Comparison of ENCODE assay signal across 10 cellular contexts in genomic region chrX:134237363-134237702, GRCh38. TPM values are rescaled to one million over a fixed set of nuclear protein-coding genes. Genes with fewer than 3 reads are reported as not detected.
DNase-seq lines count a peak whose midpoint lies in the region; FAIRE-seq and TF ChIP-seq lines count a peak whose summit lies in the region.
"Had no signal": no experiment of that assay in that cellular context is flagged by ENCODE, and none has a peak within 500 bp of the region (broad histone marks: within the 10 kb centered on the region; RNA-seq: fewer than 3 reads in every experiment).

No MANE protein-coding gene starts in this region.

- H3K4me1 ChIP-seq in H9 (ENCODE audit: insufficient read depth, low read length) (peaks cover 8% of the 10 kb centered on the region; the same call in 1 of the 2 replicates), astrocyte (ENCODE audit: insufficient read depth, low read length) (no peaks in the 10 kb centered on the region), smooth muscle cell (ENCODE audit: low read depth) (no peaks in the 10 kb centered on the region)

- TF ChIP-seq CTCF in H9 (conservative IDR thresholded peaks at IDR 0.05) (no peak), astrocyte (IDR thresholded peaks at IDR 0.05; ENCODE audit: insufficient read depth, low read depth, low read length) (no peak), smooth muscle cell (IDR thresholded peaks at IDR 0.05; ENCODE audit: borderline replicate concordance, insufficient read depth, poor library complexity, severe bottlenecking) (no peak)

- no peaks in the 10 kb centered on the region for H3K9me3 ChIP-seq in H9 (ENCODE audit: control insufficient read depth, low read depth, low read length)
- no peaks in the 10 kb centered on the region for H3K9me3 ChIP-seq in astrocyte (ENCODE audit: insufficient read depth, low read depth, low read length)
- no peaks in the 10 kb centered on the region for H3K9me3 ChIP-seq in smooth muscle cell (replicated peaks; ENCODE audit: low read depth)

- H3K79me2 ChIP-seq in H9 (ENCODE audit: insufficient read depth, low read length) (no peaks in the 10 kb centered on the region), astrocyte (ENCODE audit: insufficient read depth, low read length) (no peaks in the 10 kb centered on the region), smooth muscle cell (ENCODE audit: low read depth) (no peaks in the 10 kb centered on the region)

- H2BK12ac ChIP-seq in H9 (ENCODE audit: insufficient read length, low read depth, low read length): no peak overlapping the region

- H3K23ac ChIP-seq in H9 (ENCODE audit: insufficient read length, low read depth, low read length): no peak overlapping the region

- no CpG with 5 or more reads among the region's 23 CpGs for WGBS in H9 (ENCODE audit: extremely low coverage, insufficient read length, low lambda C conversion rate)
- 41% methylated on average over 19 of the region's 23 CpGs for WGBS in smooth muscle cell (ENCODE audit: low lambda C conversion rate)

- no peak overlapping the region for H3K4ac ChIP-seq in H9 (ENCODE audit: low read depth, low read length)

- H3K14ac ChIP-seq in H9 (ENCODE audit: insufficient read depth, low read length): no peak overlapping the region

- no peak for DNase-seq in H9
- no peak for DNase-seq in astrocyte (ENCODE audit: low read depth)
- DNase-seq in iPS-NIHi7 (ENCODE audit: extremely low spot score): peak; percentile 32
- DNase-seq in smooth muscle cell (lab: John Stamatoyannopoulos, UW; ENCODE audit: unreplicated experiment): no peak
- no peak for DNase-seq in effector CD8-positive, alpha-beta T cell (lab: John Stamatoyannopoulos, UW)
- no peak for DNase-seq in SW480 (ENCODE audit: low spot score)
- DNase-seq in stimulated activated CD4-positive, alpha-beta T cell treated with anti-CD3 and anti-CD28 coated beads, Interleukin-15, amount 100 ng/mL, for 24 hours: no peak
- no peak for DNase-seq in NCI-H146 treated with DMSO at 0.1 percent for 48 hours (lab: John Stamatoyannopoulos, UW; ENCODE audit: unreplicated experiment)

- H3K4me3 Mint-ChIP-seq in H9 (peak overlapping the region; percentile 57 to 81), astrocyte (ENCODE audit: unreplicated experiment) (peak overlapping the region; percentile 81)

- H3K27ac ChIP-seq in H9 (ENCODE audit: insufficient read length, low read depth, low read length): no peak overlapping the region
- no peak overlapping the region for H3K27ac ChIP-seq in astrocyte (ENCODE audit: low read depth, low read length)
- H3K27ac ChIP-seq in smooth muscle cell (ENCODE audit: low read depth): no peak overlapping the region

- H4K5ac ChIP-seq in H9 (ENCODE audit: insufficient read length, low read depth, low read length): no peak overlapping the region

- H3K36me3 ChIP-seq in astrocyte (ENCODE audit: insufficient read depth, low read length) (no peaks in the 10 kb centered on the region), smooth muscle cell (ENCODE audit: low read depth) (no peaks in the 10 kb centered on the region)

- H3K18ac ChIP-seq in H9 (ENCODE audit: insufficient read length, low read depth, low read length): no peak overlapping the region

- no peak overlapping the region for H4K91ac ChIP-seq in H9 (ENCODE audit: insufficient read length, low read depth, low read length)

- H3K4me2 ChIP-seq in H9 (ENCODE audit: insufficient read depth, insufficient read length, low read length) (peak overlapping the region; percentile 65), astrocyte (ENCODE audit: low read length) (peak overlapping the region; percentile 85), smooth muscle cell (peak overlapping the region; percentile 77)

- H2BK20ac ChIP-seq in H9 (ENCODE audit: low read depth, low read length, poor library complexity, severe bottlenecking): no peak overlapping the region

- no peak overlapping the region for H2BK5ac ChIP-seq in H9 (ENCODE audit: insufficient read length, low read length)

- H3K27me3 Mint-ChIP-seq in H9 (ENCODE audit: low read depth) (peaks cover 4% of the 10 kb centered on the region; the same call in 1 of the 2 replicates), astrocyte (ENCODE audit: low read depth, unreplicated experiment) (no peaks in the 10 kb centered on the region)

- H3K27ac Mint-ChIP-seq in H9 (no peak overlapping the region), astrocyte (ENCODE audit: unreplicated experiment) (no peak overlapping the region)

- peaks cover 4% of the 10 kb centered on the region for H3K23me2 ChIP-seq in H9 (ENCODE audit: insufficient read length, low read depth, low read length, poor library complexity, severe bottlenecking)

- H2AFZ ChIP-seq in H9 (ENCODE audit: low read length) (no peak overlapping the region), astrocyte (ENCODE audit: low read depth, low read length) (peak overlapping the region; percentile 77), smooth muscle cell (ENCODE audit: low read depth) (peak overlapping the region; percentile 58)

- FAIRE-seq in astrocyte (lab: Jason Lieb, UNC): no peak

- no peak overlapping the region for H4K8ac ChIP-seq in H9 (replicated peaks; ENCODE audit: insufficient read length, low read depth, low read length)

- no peaks in the 10 kb centered on the region for H3F3A ChIP-seq in smooth muscle cell (ENCODE audit: low read depth)

- no peak overlapping the region for H2AK5ac ChIP-seq in H9 (ENCODE audit: insufficient read length, low read length)

- H3T11ph ChIP-seq in H9 (ENCODE audit: low read length): no peak overlapping the region

- no peak overlapping the region for H3K56ac ChIP-seq in H9 (ENCODE audit: insufficient read length, low read depth, low read length)

- H4K20me1 ChIP-seq in H9 (ENCODE audit: control insufficient read depth, insufficient read depth, insufficient read length) (no peaks in the 10 kb centered on the region), astrocyte (ENCODE audit: insufficient read depth, low read length) (no peaks in the 10 kb centered on the region), smooth muscle cell (ENCODE audit: low read depth) (no peaks in the 10 kb centered on the region)

- no peak overlapping the region for H3K9ac ChIP-seq in H9 (ENCODE audit: extremely low read depth, insufficient read length, low read length)
- peak overlapping the region; percentile 54 for H3K9ac ChIP-seq in astrocyte (ENCODE audit: low read length)
- H3K9ac ChIP-seq in smooth muscle cell (ENCODE audit: low read depth): no peak overlapping the region

- peaks cover 0 to 28% of the 10 kb centered on the region in 2 experiments; a peak in 2 of 5 replicates for H3K9me3 Mint-ChIP-seq in H9
- no peaks in the 10 kb centered on the region for H3K9me3 Mint-ChIP-seq in astrocyte (ENCODE audit: unreplicated experiment)

- no peaks in the 10 kb centered on the region for H3K79me1 ChIP-seq in H9 (ENCODE audit: insufficient read depth, low read depth, low read length, poor library complexity, severe bottlenecking)

- H3K4me3 ChIP-seq in astrocyte (ENCODE audit: insufficient read depth, low read depth, low read length) (peak overlapping the region; percentile 59), smooth muscle cell (peak overlapping the region; percentile 58)

- H2BK15ac ChIP-seq in H9 (ENCODE audit: low read depth, low read length): no peak overlapping the region

- H3K4me1 Mint-ChIP-seq in H9 (peaks cover 27 to 42% of the 10 kb centered on the region in 2 experiments), astrocyte (ENCODE audit: low read depth, unreplicated experiment) (peaks cover 3% of the 10 kb centered on the region)

- no peak overlapping the region for H2BK120ac ChIP-seq in H9 (ENCODE audit: low read depth, low read length, poor library complexity, severe bottlenecking)

- H3K36me3 Mint-ChIP-seq in H9 (ENCODE audit: insufficient read depth in 1 of 3, low read depth in 3 of 3): no peaks in the 10 kb centered on the region; a peak in 1 of 7 replicates
- H3K36me3 Mint-ChIP-seq in astrocyte (ENCODE audit: low read depth, unreplicated experiment): no peaks in the 10 kb centered on the region

- no peaks in the 10 kb centered on the region for H3K27me3 ChIP-seq in H9 (ENCODE audit: insufficient read depth, low read length)
- no peaks in the 10 kb centered on the region for H3K27me3 ChIP-seq in astrocyte (ENCODE audit: insufficient read depth, low read length)
- no peaks in the 10 kb centered on the region for H3K27me3 ChIP-seq in smooth muscle cell (ENCODE audit: low read depth)

RNA-seq across cellular contexts. Expression of gene CCDC160, which starts 0.4 kb away (rescaled TPM):
- total RNA-seq in H9 (2021) (0.97 and 1.2 TPM in 2 replicates), astrocyte (1.2 and 1.5 TPM in 2 replicates), smooth muscle cell (0.13 and 0.40 TPM in 2 replicates)
- polyA plus RNA-seq in smooth muscle cell: 0.29 and 1.2 TPM in 2 replicates
- total RNA-seq: left lobe of liver, RPMI7951 had no signal
